In the genomic region with DNA sequence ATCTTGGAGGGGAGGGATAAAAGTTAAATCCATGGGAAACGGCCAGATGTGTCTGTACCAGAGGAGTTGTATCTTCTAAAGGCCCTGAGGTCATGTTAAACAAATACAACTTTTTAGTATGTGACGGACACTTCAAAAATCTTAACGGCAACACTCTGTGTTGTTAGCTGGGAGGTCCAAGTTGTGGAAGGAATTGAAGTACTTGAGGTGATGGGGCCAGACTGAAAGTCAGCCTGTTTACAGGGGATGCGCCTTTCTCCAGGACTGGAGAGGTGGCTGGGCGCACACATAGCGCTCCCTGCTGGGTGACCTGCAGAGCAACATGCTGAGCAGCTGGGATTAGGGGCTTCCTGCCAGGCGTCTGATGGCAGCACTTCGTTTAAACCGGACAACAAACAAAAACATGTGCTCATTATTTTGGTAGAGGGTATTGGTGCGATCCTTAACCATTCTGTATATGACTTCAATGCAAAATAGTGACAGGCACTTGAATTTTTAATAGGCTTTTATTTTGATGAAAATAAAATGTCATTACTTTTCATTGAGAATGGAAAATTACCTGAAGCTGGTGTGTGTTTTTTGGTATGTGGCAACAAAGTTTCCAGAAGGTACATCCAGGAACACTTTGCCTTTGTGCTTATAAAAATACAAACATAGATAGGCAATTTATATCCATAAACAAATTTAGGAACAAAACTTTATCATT, we compare ENCODE assay signal across 8 cellular contexts.
A peak's percentile ranks its signal among the peaks of the same experiment; 100 is the strongest.
DNase-seq lines count a peak whose midpoint lies in the region; ATAC-seq and TF ChIP-seq lines count a peak whose summit lies in the region.

No MANE protein-coding gene starts in this region.

- CTCF ChIA-PET in HEK293T (lab: Yijun Ruan, JAX): interaction anchor here (0.6 to 3.9 kb wide), 8 partner anchors 135 to 737 kb away, joined by 3 to 21 read pairs (median 3); no protein-coding TSS in a partner anchor
- CTCF ChIA-PET in activated B cell treated with CpG ODN at 0.5 μM for 24 hours (lab: Charles Lee): interaction anchor here (1.1 to 3.4 kb wide), 4 partner anchors 82 to 238 kb away, joined by 3 to 21 read pairs (median 4); no protein-coding TSS in a partner anchor

- peaks cover 69% of the 10 kb centered on the region for H3K36me3 Mint-ChIP-seq in activated B cell treated with CpG ODN at 0.5 μM for 24 hours (ENCODE audit: low read depth)
- peaks cover 11% of the 10 kb centered on the region for H3K36me3 Mint-ChIP-seq in natural killer cell treated with Interleukin-12 subunit alpha and Interleukin-12 subunit beta and Interleukin-15 and Interleukin-18, amount 100 ng/mL, for 72 hours

- H3K4me3 Mint-ChIP-seq in activated B cell treated with CpG ODN at 0.5 μM for 24 hours: no peak overlapping the region
- H3K4me3 Mint-ChIP-seq in natural killer cell treated with Interleukin-12 subunit alpha and Interleukin-12 subunit beta and Interleukin-15 and Interleukin-18, amount 100 ng/mL, for 72 hours: no peak overlapping the region

- intact Hi-C loops in activated B cell treated with CpG ODN at 0.5 μM for 24 hours (cut with micrococcal nuclease): loop anchor here (1.0 to 10.0 kb wide), 2 partner anchors 223 to 237 kb away; no protein-coding TSS in a partner anchor

- peak; percentile 58 for ATAC-seq in activated B cell treated with CpG ODN at 0.5 μM for 24 hours (ENCODE audit: low read depth)
- ATAC-seq in natural killer cell treated with Interleukin-12 subunit alpha and Interleukin-12 subunit beta and Interleukin-15 and Interleukin-18, amount 100 ng/mL, for 72 hours: peak; percentile 71 to 75

- POLR2A ChIA-PET in HEK293T (lab: Yijun Ruan, JAX) (interaction anchor here (2.0 to 2.5 kb wide), 2 partner anchors 206 to 236 kb away, joined by 6 to 13 read pairs; partner anchors contain the start of gene SKIDA1), activated B cell treated with CpG ODN at 0.5 μM for 24 hours (lab: Charles Lee) (no interaction called here)

- DNase-seq in stimulated activated CD4-positive, alpha-beta T cell treated with anti-CD3 and anti-CD28 coated beads, Interleukin-12 subunit alpha, Interleukin-12 subunit beta, amount 100 ng/mL, for 48 hours (ENCODE audit: low read depth in 2 of 3, low spot score in 1 of 3): peak; percentile 16 to 17 (median 17)
- DNase-seq in stimulated activated CD4-positive, alpha-beta T cell treated with anti-CD3 and anti-CD28 coated beads, Interleukin-12 subunit alpha, Interleukin-12 subunit beta, amount 100 ng/mL, for 4 hours: no peak
- DNase-seq in HEK293T (ENCODE audit: extremely low spot score) (peak; percentile 77), NAMALWA (ENCODE audit: low spot score) (peak; percentile 72), activated B cell treated with CpG ODN at 0.5 μM for 24 hours (no peak), fibroblast of peridontal ligament (ENCODE audit: extremely low read depth) (peak; percentile 59), DMS153 treated with DMSO at 0.1 percent for 48 hours (lab: John Stamatoyannopoulos, UW; ENCODE audit: unreplicated experiment) (no peak)
- DNase-seq in natural killer cell treated with Interleukin-12 subunit alpha and Interleukin-12 subunit beta and Interleukin-15 and Interleukin-18, amount 100 ng/mL, for 72 hours (ENCODE audit: low spot score): peak; percentile 62

- no peaks in the 10 kb centered on the region for H3K9me3 Mint-ChIP-seq in activated B cell treated with CpG ODN at 0.5 μM for 24 hours
- no peaks in the 10 kb centered on the region for H3K9me3 Mint-ChIP-seq in natural killer cell treated with Interleukin-12 subunit alpha and Interleukin-12 subunit beta and Interleukin-15 and Interleukin-18, amount 100 ng/mL, for 72 hours

- no peaks in the 10 kb centered on the region for H3K27me3 Mint-ChIP-seq in activated B cell treated with CpG ODN at 0.5 μM for 24 hours
- H3K27me3 Mint-ChIP-seq in natural killer cell treated with Interleukin-12 subunit alpha and Interleukin-12 subunit beta and Interleukin-15 and Interleukin-18, amount 100 ng/mL, for 72 hours: no peaks in the 10 kb centered on the region

- TF ChIP-seq CTCF in activated B cell treated with CpG ODN at 0.5 μM for 24 hours (IDR thresholded peaks at IDR 0.05): no peak

- H3K4me1 Mint-ChIP-seq in activated B cell treated with CpG ODN at 0.5 μM for 24 hours: no peaks in the 10 kb centered on the region
- H3K4me1 Mint-ChIP-seq in natural killer cell treated with Interleukin-12 subunit alpha and Interleukin-12 subunit beta and Interleukin-15 and Interleukin-18, amount 100 ng/mL, for 72 hours (ENCODE audit: low read depth in 2 of 2): peaks cover 18% of the 10 kb centered on the region in 2 donors

- H3K27ac Mint-ChIP-seq in activated B cell treated with CpG ODN at 0.5 μM for 24 hours: no peak overlapping the region
- H3K27ac Mint-ChIP-seq in natural killer cell treated with Interleukin-12 subunit alpha and Interleukin-12 subunit beta and Interleukin-15 and Interleukin-18, amount 100 ng/mL, for 72 hours: no peak overlapping the region

TF ChIP-seq in HEK293T, 16 proteins besides CTCF, POLR2A, EP300 and RAD21:
- TF ChIP-seq HDGF (IDR thresholded peaks at IDR 0.05; ENCODE audit: borderline replicate concordance): no peak
- TF ChIP-seq FOXK2 (IDR thresholded peaks at IDR 0.05): 0 out of 2 replicates have a peak, but pooled peaks have one; percentile 16
- TF ChIP-seq ELF4 (IDR thresholded peaks at IDR 0.05): no peak

Comparison
In these comparisons a context has a peak if more than half of its experiments do, and no peak if none do; other contexts are left out.
1. DNase-seq: peak in stimulated activated CD4-positive, alpha-beta T cell treated with anti-CD3 and anti-CD28 coated beads, Interleukin-12 subunit alpha, Interleukin-12 subunit beta, amount 100 ng/mL, for 48 hours (3 of 3), HEK293T (single experiment), NAMALWA (single experiment), fibroblast of peridontal ligament (single experiment) and natural killer cell treated with Interleukin-12 subunit alpha and Interleukin-12 subunit beta and Interleukin-15 and Interleukin-18, amount 100 ng/mL, for 72 hours (single experiment); none in stimulated activated CD4-positive, alpha-beta T cell treated with anti-CD3 and anti-CD28 coated beads, Interleukin-12 subunit alpha, Interleukin-12 subunit beta, amount 100 ng/mL, for 4 hours (single experiment), activated B cell treated with CpG ODN at 0.5 μM for 24 hours (single experiment) and DMS153 treated with DMSO at 0.1 percent for 48 hours (single experiment).